Comparison of ENCODE assay signal across 3 cellular contexts in the genomic region with DNA sequence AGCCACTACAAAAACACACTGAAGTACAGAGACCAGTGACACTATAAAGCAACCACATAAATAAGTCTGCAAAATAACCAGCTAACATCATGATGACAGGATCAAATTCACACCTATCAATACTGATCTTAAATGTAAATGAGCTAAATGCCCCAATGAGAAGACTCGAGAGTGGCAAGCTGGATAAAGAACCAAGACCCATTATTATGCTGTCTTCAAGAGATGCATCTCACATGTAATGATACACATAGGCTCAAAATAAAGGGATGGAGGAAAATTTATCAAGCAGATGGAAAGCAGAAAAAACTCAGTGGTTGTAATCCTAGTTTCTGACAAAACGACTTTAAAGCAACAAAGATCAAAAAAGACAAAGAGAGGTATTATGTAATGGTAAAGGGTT.
"Had no signal": no experiment of that assay in that cellular context is flagged by ENCODE, and none has a peak within 500 bp of the region (broad histone marks: within the 10 kb centered on the region; RNA-seq: fewer than 3 reads in every experiment).

No MANE protein-coding gene starts in this region.

- DNase-seq: GDM1, GF-D8 had no signal

- H3K4me3 ChIP-seq: GM12878 had no signal
